ENCODE assay signal across 1 cellular context in the genomic region with DNA sequence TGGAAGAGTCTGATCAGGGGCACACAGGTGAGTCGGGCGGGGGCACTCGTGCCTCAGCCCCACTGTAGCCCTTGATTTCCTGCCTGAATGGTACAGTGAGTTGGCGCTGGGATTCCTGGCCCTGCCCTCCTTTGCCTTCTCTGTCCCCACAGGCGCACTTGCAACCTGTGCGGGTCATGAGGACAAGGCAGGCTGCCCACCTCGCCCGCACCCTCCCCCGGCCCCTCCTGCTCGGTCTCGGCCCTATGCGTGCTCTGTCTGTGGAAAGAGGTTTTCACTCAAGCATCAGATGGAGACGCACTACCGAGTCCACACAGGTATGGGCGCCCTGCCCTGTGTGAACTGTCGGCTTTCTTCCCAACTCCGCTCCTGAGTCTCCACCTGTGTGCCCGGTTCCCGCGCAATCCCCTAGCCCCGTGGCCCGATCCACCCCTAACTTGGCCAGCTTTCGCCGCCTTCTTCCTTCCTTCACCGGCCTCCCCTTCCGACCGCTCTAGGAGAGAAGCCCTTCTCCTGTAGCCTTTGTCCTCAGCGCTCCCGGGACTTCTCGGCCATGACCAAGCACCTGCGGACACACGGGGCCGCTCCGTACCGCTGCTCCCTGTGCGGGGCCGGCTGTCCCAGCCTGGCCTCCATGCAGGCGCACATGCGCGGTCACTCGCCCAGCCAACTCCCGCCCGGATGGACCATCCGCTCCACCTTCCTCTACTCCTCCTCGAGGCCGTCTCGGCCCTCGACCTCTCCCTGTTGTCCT.
A peak's percentile ranks its signal among the peaks of the same experiment; 100 is the strongest.
TF ChIP-seq lines count a peak whose summit lies in the region.

No MANE protein-coding gene starts in this region.

TF ChIP-seq in HepG2, 621 proteins besides CTCF, POLR2A, EP300 and RAD21 (continued from another document and continues in another):
- TF ChIP-seq ETV5 (CRISPR knock-in tag; IDR thresholded peaks at IDR 0.05; ENCODE audit: borderline replicate concordance) (no peak), GPBP1L1 (CRISPR knock-in tag; IDR thresholded peaks at IDR 0.05) (no peak), HIC2 (CRISPR knock-in tag; IDR thresholded peaks at IDR 0.05; ENCODE audit: low read depth) (no peak), ATAD3A (CRISPR knock-in tag; IDR thresholded peaks at IDR 0.05) (no peak), ZNF562 (CRISPR knock-in tag; IDR thresholded peaks at IDR 0.05; ENCODE audit: borderline replicate concordance) (no peak), ZMAT5 (CRISPR knock-in tag; IDR thresholded peaks at IDR 0.05; ENCODE audit: borderline replicate concordance, low read depth) (no peak), ESRRA (CRISPR knock-in tag; IDR thresholded peaks at IDR 0.05; ENCODE audit: low read depth) (peak; percentile 23; the same call in 1 of the 2 replicates), XBP1 (CRISPR knock-in tag; IDR thresholded peaks at IDR 0.05) (no peak), TMF1 (CRISPR knock-in tag; IDR thresholded peaks at IDR 0.05; ENCODE audit: low read depth) (0 out of 2 replicates have a peak, but pooled peaks have one; percentile 21), TBL1XR1 (IDR thresholded peaks at IDR 0.05; ENCODE audit: borderline replicate concordance, low read length, partially characterized antibody) (no peak), ZNF333 (CRISPR knock-in tag; IDR thresholded peaks at IDR 0.05; ENCODE audit: borderline replicate concordance) (no peak), MEIS1 (CRISPR knock-in tag; IDR thresholded peaks at IDR 0.05; ENCODE audit: borderline replicate concordance) (no peak), HNRNPK (IDR thresholded peaks at IDR 0.05; ENCODE audit: low read depth, low read length, poor library complexity, severe bottlenecking) (no peak), MAFG (CRISPR knock-in tag; IDR thresholded peaks at IDR 0.05) (0 out of 2 replicates have a peak, but pooled peaks have one; percentile 39), KLF9 (CRISPR knock-in tag; IDR thresholded peaks at IDR 0.05; ENCODE audit: low read depth) (no peak), ARNT2 (CRISPR knock-in tag; IDR thresholded peaks at IDR 0.05; ENCODE audit: low read depth) (no peak), RBM22 (optimal IDR thresholded peaks at IDR 0.05; ENCODE audit: low read length) (no peak), GMEB2 (CRISPR knock-in tag; IDR thresholded peaks at IDR 0.05; ENCODE audit: low read depth) (no peak), PCBP1 (IDR thresholded peaks at IDR 0.05; ENCODE audit: borderline replicate concordance, low read depth, low read length) (no peak), KDM3A (CRISPR knock-in tag; IDR thresholded peaks at IDR 0.05; ENCODE audit: low read depth) (no peak; the same call in 1 of the 2 replicates), HNRNPL (IDR thresholded peaks at IDR 0.05; ENCODE audit: low read depth, low read length) (0 out of 2 replicates have a peak, but pooled peaks have one; percentile 13), ZNF709 (CRISPR knock-in tag; IDR thresholded peaks at IDR 0.05) (peak; percentile 88; the same call in 1 of the 2 replicates), ZNF781 (CRISPR knock-in tag; IDR thresholded peaks at IDR 0.05; ENCODE audit: borderline replicate concordance, not compliant biosample characterization) (peak; percentile 93), ZNF501 (CRISPR knock-in tag; IDR thresholded peaks at IDR 0.05) (no peak), ZNF639 (CRISPR knock-in tag; conservative IDR thresholded peaks at IDR 0.05) (no peak), MED8 (CRISPR knock-in tag; IDR thresholded peaks at IDR 0.05; ENCODE audit: insufficient replicate concordance) (peak; percentile 64), GABPA (IDR thresholded peaks at IDR 0.05; ENCODE audit: low read depth, low read length) (no peak), GABPA (CRISPR knock-in tag; IDR thresholded peaks at IDR 0.05; ENCODE audit: low read depth) (no peak), ZNF18 (CRISPR knock-in tag; IDR thresholded peaks at IDR 0.05; ENCODE audit: insufficient replicate concordance) (no peak), POLR2AphosphoS2 (IDR thresholded peaks at IDR 0.05; ENCODE audit: low read depth, low read length) (no peak)
- TF ChIP-seq, protein P1, sequence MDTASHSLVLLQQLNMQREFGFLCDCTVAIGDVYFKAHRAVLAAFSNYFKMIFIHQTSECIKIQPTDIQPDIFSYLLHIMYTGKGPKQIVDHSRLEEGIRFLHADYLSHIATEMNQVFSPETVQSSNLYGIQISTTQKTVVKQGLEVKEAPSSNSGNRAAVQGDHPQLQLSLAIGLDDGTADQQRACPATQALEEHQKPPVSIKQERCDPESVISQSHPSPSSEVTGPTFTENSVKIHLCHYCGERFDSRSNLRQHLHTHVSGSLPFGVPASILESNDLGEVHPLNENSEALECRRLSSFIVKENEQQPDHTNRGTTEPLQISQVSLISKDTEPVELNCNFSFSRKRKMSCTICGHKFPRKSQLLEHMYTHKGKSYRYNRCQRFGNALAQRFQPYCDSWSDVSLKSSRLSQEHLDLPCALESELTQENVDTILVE (CRISPR knock-in tag; IDR thresholded peaks at IDR 0.05), result no peak
- TF ChIP-seq, protein P2, sequence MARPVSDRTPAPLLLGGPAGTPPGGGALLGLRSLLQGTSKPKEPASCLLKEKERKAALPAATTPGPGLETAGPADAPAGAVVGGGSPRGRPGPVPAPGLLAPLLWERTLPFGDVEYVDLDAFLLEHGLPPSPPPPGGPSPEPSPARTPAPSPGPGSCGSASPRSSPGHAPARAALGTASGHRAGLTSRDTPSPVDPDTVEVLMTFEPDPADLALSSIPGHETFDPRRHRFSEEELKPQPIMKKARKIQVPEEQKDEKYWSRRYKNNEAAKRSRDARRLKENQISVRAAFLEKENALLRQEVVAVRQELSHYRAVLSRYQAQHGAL (CRISPR knock-in tag; IDR thresholded peaks at IDR 0.05; ENCODE audit: not compliant biosample characterization), result no peak
- TF ChIP-seq, protein P3, sequence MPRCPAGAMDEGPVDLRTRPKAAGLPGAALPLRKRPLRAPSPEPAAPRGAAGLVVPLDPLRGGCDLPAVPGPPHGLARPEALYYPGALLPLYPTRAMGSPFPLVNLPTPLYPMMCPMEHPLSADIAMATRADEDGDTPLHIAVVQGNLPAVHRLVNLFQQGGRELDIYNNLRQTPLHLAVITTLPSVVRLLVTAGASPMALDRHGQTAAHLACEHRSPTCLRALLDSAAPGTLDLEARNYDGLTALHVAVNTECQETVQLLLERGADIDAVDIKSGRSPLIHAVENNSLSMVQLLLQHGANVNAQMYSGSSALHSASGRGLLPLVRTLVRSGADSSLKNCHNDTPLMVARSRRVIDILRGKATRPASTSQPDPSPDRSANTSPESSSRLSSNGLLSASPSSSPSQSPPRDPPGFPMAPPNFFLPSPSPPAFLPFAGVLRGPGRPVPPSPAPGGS (CRISPR knock-in tag; IDR thresholded peaks at IDR 0.05), result no peak
- TF ChIP-seq, protein P4, sequence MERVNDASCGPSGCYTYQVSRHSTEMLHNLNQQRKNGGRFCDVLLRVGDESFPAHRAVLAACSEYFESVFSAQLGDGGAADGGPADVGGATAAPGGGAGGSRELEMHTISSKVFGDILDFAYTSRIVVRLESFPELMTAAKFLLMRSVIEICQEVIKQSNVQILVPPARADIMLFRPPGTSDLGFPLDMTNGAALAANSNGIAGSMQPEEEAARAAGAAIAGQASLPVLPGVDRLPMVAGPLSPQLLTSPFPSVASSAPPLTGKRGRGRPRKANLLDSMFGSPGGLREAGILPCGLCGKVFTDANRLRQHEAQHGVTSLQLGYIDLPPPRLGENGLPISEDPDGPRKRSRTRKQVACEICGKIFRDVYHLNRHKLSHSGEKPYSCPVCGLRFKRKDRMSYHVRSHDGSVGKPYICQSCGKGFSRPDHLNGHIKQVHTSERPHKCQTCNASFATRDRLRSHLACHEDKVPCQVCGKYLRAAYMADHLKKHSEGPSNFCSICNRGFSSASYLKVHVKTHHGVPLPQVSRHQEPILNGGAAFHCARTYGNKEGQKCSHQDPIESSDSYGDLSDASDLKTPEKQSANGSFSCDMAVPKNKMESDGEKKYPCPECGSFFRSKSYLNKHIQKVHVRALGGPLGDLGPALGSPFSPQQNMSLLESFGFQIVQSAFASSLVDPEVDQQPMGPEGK (CRISPR knock-in tag; IDR thresholded peaks at IDR 0.05), result no peak
- TF ChIP-seq, protein P5, sequence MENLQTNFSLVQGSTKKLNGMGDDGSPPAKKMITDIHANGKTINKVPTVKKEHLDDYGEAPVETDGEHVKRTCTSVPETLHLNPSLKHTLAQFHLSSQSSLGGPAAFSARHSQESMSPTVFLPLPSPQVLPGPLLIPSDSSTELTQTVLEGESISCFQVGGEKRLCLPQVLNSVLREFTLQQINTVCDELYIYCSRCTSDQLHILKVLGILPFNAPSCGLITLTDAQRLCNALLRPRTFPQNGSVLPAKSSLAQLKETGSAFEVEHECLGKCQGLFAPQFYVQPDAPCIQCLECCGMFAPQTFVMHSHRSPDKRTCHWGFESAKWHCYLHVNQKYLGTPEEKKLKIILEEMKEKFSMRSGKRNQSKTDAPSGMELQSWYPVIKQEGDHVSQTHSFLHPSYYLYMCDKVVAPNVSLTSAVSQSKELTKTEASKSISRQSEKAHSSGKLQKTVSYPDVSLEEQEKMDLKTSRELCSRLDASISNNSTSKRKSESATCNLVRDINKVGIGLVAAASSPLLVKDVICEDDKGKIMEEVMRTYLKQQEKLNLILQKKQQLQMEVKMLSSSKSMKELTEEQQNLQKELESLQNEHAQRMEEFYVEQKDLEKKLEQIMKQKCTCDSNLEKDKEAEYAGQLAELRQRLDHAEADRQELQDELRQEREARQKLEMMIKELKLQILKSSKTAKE (CRISPR knock-in tag; IDR thresholded peaks at IDR 0.05; ENCODE audit: borderline replicate concordance), result no peak
